ENCODE assay signal across 1 cellular context in the genomic region with DNA sequence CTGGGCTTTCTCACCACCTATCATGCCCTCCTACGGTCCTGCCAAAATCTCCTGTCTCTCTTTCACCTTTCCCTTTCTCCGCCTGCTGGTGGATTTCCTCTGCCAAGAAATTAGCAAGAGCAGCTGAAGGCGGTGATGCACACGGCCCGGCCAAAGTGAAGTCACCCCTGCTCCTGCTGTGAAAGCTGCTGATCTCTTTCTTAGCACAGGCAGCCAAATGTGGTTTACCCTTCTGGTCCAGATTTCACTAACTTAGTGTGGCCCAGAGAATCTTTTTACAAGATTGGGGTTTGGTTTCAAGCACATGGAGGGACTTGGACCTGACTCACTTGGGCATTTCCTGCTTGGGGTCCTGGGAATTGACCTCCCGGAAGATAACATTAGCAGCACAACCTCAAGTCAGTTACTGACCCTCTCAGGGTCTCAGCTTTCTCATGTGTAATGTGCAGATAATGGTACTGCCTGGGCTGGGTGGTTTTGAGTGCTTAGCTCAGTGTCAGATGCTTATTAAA.
TF ChIP-seq lines count a peak whose summit lies in the region.

No MANE protein-coding gene starts in this region.

TF ChIP-seq in K562, 482 proteins besides CTCF, POLR2A, EP300 and RAD21 (continued from another document and continues in another):
- TF ChIP-seq, protein P1, sequence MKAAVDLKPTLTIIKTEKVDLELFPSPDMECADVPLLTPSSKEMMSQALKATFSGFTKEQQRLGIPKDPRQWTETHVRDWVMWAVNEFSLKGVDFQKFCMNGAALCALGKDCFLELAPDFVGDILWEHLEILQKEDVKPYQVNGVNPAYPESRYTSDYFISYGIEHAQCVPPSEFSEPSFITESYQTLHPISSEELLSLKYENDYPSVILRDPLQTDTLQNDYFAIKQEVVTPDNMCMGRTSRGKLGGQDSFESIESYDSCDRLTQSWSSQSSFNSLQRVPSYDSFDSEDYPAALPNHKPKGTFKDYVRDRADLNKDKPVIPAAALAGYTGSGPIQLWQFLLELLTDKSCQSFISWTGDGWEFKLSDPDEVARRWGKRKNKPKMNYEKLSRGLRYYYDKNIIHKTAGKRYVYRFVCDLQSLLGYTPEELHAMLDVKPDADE (conservative IDR thresholded peaks at IDR 0.05; ENCODE audit: control insufficient read depth, low read depth, low read length) = peak; percentile 86
- TF ChIP-seq HDAC1 (IDR thresholded peaks at IDR 0.05) = peak in 1 of 2 experiments; percentile 98; a peak in 2 of 4 replicates
- peak; percentile 32 to 61; a peak in 2 of 4 replicates for TF ChIP-seq MAZ (CRISPR knock-in tag; conservative IDR thresholded peaks at IDR 0.05 in 1 of 2, IDR thresholded peaks at IDR 0.05 in 1 of 2)
- peak; percentile 55 for TF ChIP-seq KDM5B (IDR thresholded peaks at IDR 0.05; ENCODE audit: insufficient replicate concordance, low read depth, low read length)
- TF ChIP-seq, protein P2, sequence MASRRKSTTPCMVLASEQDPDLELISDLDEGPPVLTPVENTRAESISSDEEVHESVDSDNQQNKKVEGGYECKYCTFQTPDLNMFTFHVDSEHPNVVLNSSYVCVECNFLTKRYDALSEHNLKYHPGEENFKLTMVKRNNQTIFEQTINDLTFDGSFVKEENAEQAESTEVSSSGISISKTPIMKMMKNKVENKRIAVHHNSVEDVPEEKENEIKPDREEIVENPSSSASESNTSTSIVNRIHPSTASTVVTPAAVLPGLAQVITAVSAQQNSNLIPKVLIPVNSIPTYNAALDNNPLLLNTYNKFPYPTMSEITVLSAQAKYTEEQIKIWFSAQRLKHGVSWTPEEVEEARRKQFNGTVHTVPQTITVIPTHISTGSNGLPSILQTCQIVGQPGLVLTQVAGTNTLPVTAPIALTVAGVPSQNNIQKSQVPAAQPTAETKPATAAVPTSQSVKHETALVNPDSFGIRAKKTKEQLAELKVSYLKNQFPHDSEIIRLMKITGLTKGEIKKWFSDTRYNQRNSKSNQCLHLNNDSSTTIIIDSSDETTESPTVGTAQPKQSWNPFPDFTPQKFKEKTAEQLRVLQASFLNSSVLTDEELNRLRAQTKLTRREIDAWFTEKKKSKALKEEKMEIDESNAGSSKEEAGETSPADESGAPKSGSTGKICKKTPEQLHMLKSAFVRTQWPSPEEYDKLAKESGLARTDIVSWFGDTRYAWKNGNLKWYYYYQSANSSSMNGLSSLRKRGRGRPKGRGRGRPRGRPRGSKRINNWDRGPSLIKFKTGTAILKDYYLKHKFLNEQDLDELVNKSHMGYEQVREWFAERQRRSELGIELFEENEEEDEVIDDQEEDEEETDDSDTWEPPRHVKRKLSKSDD (conservative IDR thresholded peaks at IDR 0.05; ENCODE audit: low read length) = no peak
- TF ChIP-seq CBFB (CRISPR knock-in tag; IDR thresholded peaks at IDR 0.05) = 0 out of 2 replicates have a peak, but pooled peaks have one; percentile 72
- peak in 1 of 2 experiments; percentile 22; a peak in 1 of 4 replicates for TF ChIP-seq TEAD1 (CRISPR knock-in tag; IDR thresholded peaks at IDR 0.05)
- TF ChIP-seq SMARCA4 (IDR thresholded peaks at IDR 0.05) = peak; percentile 88
- TF ChIP-seq, protein P3, sequence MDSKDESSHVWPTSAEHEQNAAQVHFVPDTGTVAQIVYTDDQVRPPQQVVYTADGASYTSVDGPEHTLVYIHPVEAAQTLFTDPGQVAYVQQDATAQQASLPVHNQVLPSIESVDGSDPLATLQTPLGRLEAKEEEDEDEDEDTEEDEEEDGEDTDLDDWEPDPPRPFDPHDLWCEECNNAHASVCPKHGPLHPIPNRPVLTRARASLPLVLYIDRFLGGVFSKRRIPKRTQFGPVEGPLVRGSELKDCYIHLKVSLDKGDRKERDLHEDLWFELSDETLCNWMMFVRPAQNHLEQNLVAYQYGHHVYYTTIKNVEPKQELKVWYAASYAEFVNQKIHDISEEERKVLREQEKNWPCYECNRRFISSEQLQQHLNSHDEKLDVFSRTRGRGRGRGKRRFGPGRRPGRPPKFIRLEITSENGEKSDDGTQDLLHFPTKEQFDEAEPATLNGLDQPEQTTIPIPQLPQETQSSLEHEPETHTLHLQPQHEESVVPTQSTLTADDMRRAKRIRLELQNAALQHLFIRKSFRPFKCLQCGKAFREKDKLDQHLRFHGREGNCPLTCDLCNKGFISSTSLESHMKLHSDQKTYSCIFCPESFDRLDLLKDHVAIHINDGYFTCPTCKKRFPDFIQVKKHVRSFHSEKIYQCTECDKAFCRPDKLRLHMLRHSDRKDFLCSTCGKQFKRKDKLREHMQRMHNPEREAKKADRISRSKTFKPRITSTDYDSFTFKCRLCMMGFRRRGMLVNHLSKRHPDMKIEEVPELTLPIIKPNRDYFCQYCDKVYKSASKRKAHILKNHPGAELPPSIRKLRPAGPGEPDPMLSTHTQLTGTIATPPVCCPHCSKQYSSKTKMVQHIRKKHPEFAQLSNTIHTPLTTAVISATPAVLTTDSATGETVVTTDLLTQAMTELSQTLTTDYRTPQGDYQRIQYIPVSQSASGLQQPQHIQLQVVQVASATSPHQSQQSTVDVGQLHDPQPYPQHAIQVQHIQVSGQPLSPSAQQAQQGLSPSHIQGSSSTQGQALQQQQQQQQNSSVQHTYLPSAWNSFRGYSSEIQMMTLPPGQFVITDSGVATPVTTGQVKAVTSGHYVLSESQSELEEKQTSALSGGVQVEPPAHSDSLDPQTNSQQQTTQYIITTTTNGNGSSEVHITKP (IDR thresholded peaks at IDR 0.05; ENCODE audit: partially characterized antibody) = peak; percentile 83
- TF ChIP-seq ZNF766 (CRISPR knock-in tag; conservative IDR thresholded peaks at IDR 0.05) = 0 out of 2 replicates have a peak, but pooled peaks have one; percentile 43
- peak; percentile 90 for TF ChIP-seq ETV5 (CRISPR knock-in tag; IDR thresholded peaks at IDR 0.05; ENCODE audit: low read depth)
- 0 out of 2 replicates have a peak, but pooled peaks have one; percentile 39 for TF ChIP-seq NFATC3 (IDR thresholded peaks at IDR 0.05)
- no peak for TF ChIP-seq SMARCB1 (IDR thresholded peaks at IDR 0.05; ENCODE audit: insufficient read length, low read depth)
- peak; percentile 85 for TF ChIP-seq PML (IDR thresholded peaks at IDR 0.05; ENCODE audit: low read length)
- TF ChIP-seq EP400 (IDR thresholded peaks at IDR 0.05) = peak; percentile 62
- peak; percentile 100 for TF ChIP-seq KDM1A (IDR thresholded peaks at IDR 0.05)
- TF ChIP-seq FIP1L1 (IDR thresholded peaks at IDR 0.05; ENCODE audit: low read depth, low read length, poor library complexity, severe bottlenecking) = no peak
- peak; percentile 47; the same call in 1 of the 2 replicates for TF ChIP-seq BACH1 (tag; IDR thresholded peaks at IDR 0.05)
- TF ChIP-seq ZNF24 (IDR thresholded peaks at IDR 0.05) = peak; percentile 81
- TF ChIP-seq, protein P4, sequence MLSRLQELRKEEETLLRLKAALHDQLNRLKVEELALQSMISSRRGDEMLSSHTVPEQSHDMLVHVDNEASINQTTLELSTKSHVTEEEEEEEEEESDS (CRISPR knock-in tag; IDR thresholded peaks at IDR 0.05) = no peak
- TF ChIP-seq MEF2D (tag; conservative IDR thresholded peaks at IDR 0.05; ENCODE audit: low read depth) = 0 out of 2 replicates have a peak, but pooled peaks have one; percentile 26
- TF ChIP-seq, protein P5, sequence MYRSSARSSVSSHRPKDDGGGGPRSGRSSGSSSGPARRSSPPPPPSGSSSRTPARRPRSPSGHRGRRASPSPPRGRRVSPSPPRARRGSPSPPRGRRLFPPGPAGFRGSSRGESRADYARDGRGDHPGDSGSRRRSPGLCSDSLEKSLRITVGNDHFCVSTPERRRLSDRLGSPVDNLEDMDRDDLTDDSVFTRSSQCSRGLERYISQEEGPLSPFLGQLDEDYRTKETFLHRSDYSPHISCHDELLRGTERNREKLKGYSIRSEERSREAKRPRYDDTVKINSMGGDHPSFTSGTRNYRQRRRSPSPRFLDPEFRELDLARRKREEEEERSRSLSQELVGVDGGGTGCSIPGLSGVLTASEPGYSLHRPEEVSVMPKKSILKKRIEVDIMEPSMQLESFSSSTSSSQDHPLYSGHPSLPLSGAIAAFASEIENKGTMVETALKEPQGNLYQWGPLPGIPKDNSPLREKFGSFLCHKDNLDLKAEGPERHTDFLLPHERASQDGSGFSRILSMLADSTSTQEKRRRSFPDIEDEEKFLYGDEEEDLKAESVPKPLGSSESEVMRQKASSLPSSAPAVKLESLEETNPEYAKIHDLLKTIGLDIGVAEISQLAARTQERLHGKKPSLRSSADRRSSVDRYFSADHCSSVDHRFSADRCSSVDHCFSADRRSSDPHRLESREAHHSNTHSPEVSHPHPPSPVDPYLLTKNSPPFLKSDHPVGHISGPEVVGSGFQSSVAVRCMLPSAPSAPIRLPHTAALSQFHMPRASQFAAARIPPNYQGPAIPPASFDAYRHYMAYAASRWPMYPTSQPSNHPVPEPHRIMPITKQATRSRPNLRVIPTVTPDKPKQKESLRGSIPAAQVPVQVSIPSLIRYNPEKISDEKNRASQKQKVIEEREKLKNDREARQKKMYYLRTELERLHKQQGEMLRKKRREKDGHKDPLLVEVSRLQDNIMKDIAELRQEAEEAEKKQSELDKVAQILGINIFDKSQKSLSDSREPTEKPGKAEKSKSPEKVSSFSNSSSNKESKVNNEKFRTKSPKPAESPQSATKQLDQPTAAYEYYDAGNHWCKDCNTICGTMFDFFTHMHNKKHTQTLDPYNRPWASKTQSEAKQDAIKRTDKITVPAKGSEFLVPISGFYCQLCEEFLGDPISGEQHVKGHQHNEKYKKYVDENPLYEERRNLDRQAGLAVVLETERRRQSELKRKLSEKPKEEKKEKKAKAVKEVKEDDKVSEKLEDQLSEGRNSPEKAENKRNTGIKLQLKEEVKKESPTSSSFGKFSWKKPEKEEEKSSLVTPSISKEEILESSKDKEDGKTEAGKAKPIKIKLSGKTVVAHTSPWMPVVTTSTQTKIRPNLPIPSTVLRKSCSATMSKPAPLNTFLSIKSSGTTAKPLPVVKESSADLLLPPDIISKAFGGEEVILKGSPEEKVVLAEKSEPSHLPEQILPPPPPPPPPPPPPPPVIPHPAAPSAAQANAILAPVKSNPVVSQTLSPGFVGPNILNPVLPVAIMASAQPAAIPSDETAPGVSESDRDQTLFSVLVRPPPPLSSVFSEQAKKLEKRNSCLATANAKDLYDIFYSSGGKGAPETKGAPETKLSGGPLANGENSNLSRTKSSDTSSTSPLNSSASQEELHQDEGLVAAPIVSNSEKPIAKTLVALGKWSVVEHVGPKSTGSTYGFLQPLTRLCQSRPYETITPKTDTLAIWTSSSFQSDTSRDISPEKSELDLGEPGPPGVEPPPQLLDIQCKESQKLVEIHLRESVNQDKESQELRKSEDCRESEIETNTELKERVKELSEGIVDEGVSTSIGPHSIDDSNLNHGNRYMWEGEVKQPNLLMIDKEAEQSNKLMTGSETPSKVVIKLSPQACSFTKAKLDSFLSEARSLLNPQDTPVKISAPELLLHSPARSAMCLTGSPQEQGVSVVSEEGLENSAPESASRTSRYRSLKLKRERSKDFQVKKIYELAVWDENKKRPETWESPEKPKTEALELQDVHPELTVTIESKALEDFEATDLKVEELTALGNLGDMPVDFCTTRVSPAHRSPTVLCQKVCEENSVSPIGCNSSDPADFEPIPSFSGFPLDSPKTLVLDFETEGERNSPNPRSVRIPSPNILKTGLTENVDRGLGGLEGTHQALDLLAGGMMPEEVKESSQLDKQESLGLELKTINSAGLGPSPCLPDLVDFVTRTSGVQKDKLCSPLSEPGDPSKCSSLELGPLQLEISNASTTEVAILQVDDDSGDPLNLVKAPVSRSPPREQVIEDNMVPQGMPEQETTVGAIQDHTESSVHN (IDR thresholded peaks at IDR 0.05; ENCODE audit: borderline replicate concordance in 1 of 2, low read depth in 1 of 2) = peak in 1 of 2 experiments; percentile 32; a peak in 1 of 4 replicates
- TF ChIP-seq, protein P6, sequence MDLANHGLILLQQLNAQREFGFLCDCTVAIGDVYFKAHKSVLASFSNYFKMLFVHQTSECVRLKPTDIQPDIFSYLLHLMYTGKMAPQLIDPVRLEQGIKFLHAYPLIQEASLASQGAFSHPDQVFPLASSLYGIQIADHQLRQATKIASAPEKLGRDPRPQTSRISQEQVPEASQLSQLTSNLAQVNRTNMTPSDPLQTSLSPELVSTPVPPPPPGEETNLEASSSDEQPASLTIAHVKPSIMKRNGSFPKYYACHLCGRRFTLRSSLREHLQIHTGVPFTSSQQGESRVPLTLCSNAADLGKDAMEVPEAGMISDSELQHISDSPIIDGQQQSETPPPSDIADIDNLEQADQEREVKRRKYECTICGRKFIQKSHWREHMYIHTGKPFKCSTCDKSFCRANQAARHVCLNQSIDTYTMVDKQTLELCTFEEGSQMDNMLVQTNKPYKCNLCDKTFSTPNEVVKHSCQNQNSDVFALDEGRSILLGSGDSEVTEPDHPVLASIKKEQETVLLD (IDR thresholded peaks at IDR 0.05) = peak; percentile 49; the same call in 1 of the 2 replicates
- 0 out of 2 replicates have a peak, but pooled peaks have one; percentile 41 for TF ChIP-seq JUN (IDR thresholded peaks at IDR 0.05; ENCODE audit: borderline replicate concordance, low read depth, low read length)
- no peak; the same call in 1 of the 2 replicates for TF ChIP-seq JUN (CRISPR knock-in tag; IDR thresholded peaks at IDR 0.05; ENCODE audit: borderline replicate concordance)
- TF ChIP-seq ETV6 (IDR thresholded peaks at IDR 0.05; ENCODE audit: borderline replicate concordance in 1 of 2, low read depth in 2 of 2, low read length in 1 of 2) = peak in 1 of 2 experiments; percentile 69; a peak in 2 of 4 replicates
- TF ChIP-seq ETV6 (CRISPR knock-in tag; IDR thresholded peaks at IDR 0.05; ENCODE audit: borderline replicate concordance) = no peak
- TF ChIP-seq, protein P7, sequence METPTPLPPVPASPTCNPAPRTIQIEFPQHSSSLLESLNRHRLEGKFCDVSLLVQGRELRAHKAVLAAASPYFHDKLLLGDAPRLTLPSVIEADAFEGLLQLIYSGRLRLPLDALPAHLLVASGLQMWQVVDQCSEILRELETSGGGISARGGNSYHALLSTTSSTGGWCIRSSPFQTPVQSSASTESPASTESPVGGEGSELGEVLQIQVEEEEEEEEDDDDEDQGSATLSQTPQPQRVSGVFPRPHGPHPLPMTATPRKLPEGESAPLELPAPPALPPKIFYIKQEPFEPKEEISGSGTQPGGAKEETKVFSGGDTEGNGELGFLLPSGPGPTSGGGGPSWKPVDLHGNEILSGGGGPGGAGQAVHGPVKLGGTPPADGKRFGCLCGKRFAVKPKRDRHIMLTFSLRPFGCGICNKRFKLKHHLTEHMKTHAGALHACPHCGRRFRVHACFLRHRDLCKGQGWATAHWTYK (CRISPR knock-in tag; IDR thresholded peaks at IDR 0.05) = no peak
- TF ChIP-seq TAL1 (IDR thresholded peaks at IDR 0.05) = peak; percentile 88
- peak; percentile 93 for TF ChIP-seq HDAC2 (IDR thresholded peaks at IDR 0.05)
- peak; percentile 62 for TF ChIP-seq CXXC5 (CRISPR knock-in tag; IDR thresholded peaks at IDR 0.05)
- TF ChIP-seq, protein P8, sequence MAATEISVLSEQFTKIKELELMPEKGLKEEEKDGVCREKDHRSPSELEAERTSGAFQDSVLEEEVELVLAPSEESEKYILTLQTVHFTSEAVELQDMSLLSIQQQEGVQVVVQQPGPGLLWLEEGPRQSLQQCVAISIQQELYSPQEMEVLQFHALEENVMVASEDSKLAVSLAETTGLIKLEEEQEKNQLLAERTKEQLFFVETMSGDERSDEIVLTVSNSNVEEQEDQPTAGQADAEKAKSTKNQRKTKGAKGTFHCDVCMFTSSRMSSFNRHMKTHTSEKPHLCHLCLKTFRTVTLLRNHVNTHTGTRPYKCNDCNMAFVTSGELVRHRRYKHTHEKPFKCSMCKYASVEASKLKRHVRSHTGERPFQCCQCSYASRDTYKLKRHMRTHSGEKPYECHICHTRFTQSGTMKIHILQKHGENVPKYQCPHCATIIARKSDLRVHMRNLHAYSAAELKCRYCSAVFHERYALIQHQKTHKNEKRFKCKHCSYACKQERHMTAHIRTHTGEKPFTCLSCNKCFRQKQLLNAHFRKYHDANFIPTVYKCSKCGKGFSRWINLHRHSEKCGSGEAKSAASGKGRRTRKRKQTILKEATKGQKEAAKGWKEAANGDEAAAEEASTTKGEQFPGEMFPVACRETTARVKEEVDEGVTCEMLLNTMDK (IDR thresholded peaks at IDR 0.05; ENCODE audit: borderline replicate concordance, insufficient read depth, low read depth, low read length, poor library complexity, severe bottlenecking) = no peak
